18 cellular contexts compared by ENCODE assay signal in genomic region chr2:241996100-241996499, GRCh38.
DNase-seq lines count a peak whose midpoint lies in the region; ATAC-seq, FAIRE-seq and TF ChIP-seq lines count a peak whose summit lies in the region.
"Had no signal": no experiment of that assay in that cellular context is flagged by ENCODE, and none has a peak within 500 bp of the region (broad histone marks: within the 10 kb centered on the region; RNA-seq: fewer than 3 reads in every experiment).

No MANE protein-coding gene starts in this region.

- peak in 2 of 3 donors; percentile 10 to 15 for DNase-seq in Peyer's patch
- DNase-seq in coronary artery (ENCODE audit: low spot score), result peak; percentile 35
- DNase-seq in sciatic nerve (ENCODE audit: low spot score), result peak; percentile 43
- DNase-seq in urothelium cell line (ENCODE audit: low spot score), result no peak
- no peak for DNase-seq in H7
- DNase-seq: Caco-2; CD4-positive, CD25-positive, alpha-beta regulatory T cell; CD8-positive, alpha-beta T cell; DMS153; DND-41; HFFc6 had no signal

- FAIRE-seq in urothelium cell line (lab: Jason Lieb, UNC), result peak; percentile 69
- FAIRE-seq: G401.6, GM12878 had no signal

- no peak overlapping the region for H3K4me3 ChIP-seq in Peyer's patch
- H3K4me3 ChIP-seq in coronary artery, result no peak overlapping the region
- H3K4me3 ChIP-seq in H7 (ENCODE audit: insufficient read depth, low read depth, low read length), result no peak overlapping the region
- H3K4me3 ChIP-seq: BLaER1, GM12878, GM23338, HAP-1 had no signal

- TF ChIP-seq CTCF in Peyer's patch (IDR thresholded peaks at IDR 0.05) (no peak), coronary artery (IDR thresholded peaks at IDR 0.05) (no peak)

- intact Hi-C loops in sciatic nerve (cut with DNase I), result no loop called here

- H3K27ac ChIP-seq in Peyer's patch (no peak overlapping the region), coronary artery (no peak overlapping the region)
- H3K27ac ChIP-seq: BLaER1, C4-2B had no signal

- TF ChIP-seq POLR2A in Peyer's patch (IDR thresholded peaks at IDR 0.05), result no peak

- no peaks in the 10 kb centered on the region for H3K9me3 ChIP-seq in Peyer's patch
- H3K9me3 ChIP-seq: BLaER1, Caco-2, HAP-1 had no signal

- no peaks in the 10 kb centered on the region for H3K27me3 ChIP-seq in Peyer's patch
- no peaks in the 10 kb centered on the region for H3K27me3 ChIP-seq in H7 (ENCODE audit: control insufficient read depth, insufficient read depth, low read length)
- H3K27me3 ChIP-seq: BLaER1 had no signal

- H3K36me3 ChIP-seq in Peyer's patch (no peaks in the 10 kb centered on the region), H7 (replicated peaks; ENCODE audit: control insufficient read depth, insufficient read depth, low read length) (no peaks in the 10 kb centered on the region)
- H3K36me3 ChIP-seq: HAP-1 had no signal

- ATAC-seq in sciatic nerve (no peak), SK-N-SH treated with all-trans-retinoic acid at 6 μM for 48 hours (no peak)
- ATAC-seq: CD8-positive, alpha-beta T cell; GM12878; GM23338 had no signal

- H3K4me1 ChIP-seq in Peyer's patch, result no peaks in the 10 kb centered on the region
- H3K4me1 ChIP-seq: Caco-2, HAP-1 had no signal

TF ChIP-seq in SK-N-SH treated with all-trans-retinoic acid at 6 μM for 48 hours, 23 proteins besides CTCF, POLR2A, EP300 and RAD21:
- TF ChIP-seq ZNF70 (CRISPR knock-in tag; IDR thresholded peaks at IDR 0.05) (no peak), ZC3H10 (CRISPR knock-in tag; IDR thresholded peaks at IDR 0.05) (no peak), PPARA (CRISPR knock-in tag; IDR thresholded peaks at IDR 0.05; ENCODE audit: borderline replicate concordance) (no peak), RARB (CRISPR knock-in tag; IDR thresholded peaks at IDR 0.05) (no peak), SNAI2 (CRISPR knock-in tag; IDR thresholded peaks at IDR 0.05) (no peak), PATZ1 (CRISPR knock-in tag; IDR thresholded peaks at IDR 0.05; ENCODE audit: borderline replicate concordance) (no peak), ISL1 (CRISPR knock-in tag; IDR thresholded peaks at IDR 0.05) (no peak), TSHZ2 (CRISPR knock-in tag; IDR thresholded peaks at IDR 0.05) (no peak), CSRNP3 (CRISPR knock-in tag; IDR thresholded peaks at IDR 0.05) (no peak), TCF4 (CRISPR knock-in tag; IDR thresholded peaks at IDR 0.05; ENCODE audit: borderline replicate concordance) (no peak), ZNF565 (CRISPR knock-in tag; conservative IDR thresholded peaks at IDR 0.05; ENCODE audit: low read depth) (no peak)

Comparison
In these comparisons a context has a peak if more than half of its experiments do, and no peak if none do; other contexts are left out.
1. DNase-seq: peak in Peyer's patch (2 of 3), coronary artery (single experiment) and sciatic nerve (single experiment); none in urothelium cell line (single experiment) and H7 (single experiment).